21 cellular contexts compared by ENCODE assay signal in genomic region chr5:104045987-104046386, GRCh38.
DNase-seq lines count a peak whose midpoint lies in the region; ATAC-seq and TF ChIP-seq lines count a peak whose summit lies in the region.
"Had no signal": no experiment of that assay in that cellular context is flagged by ENCODE, and none has a peak within 500 bp of the region (broad histone marks: within the 10 kb centered on the region; RNA-seq: fewer than 3 reads in every experiment).

No MANE protein-coding gene starts in this region.

- H3K14ac ChIP-seq in H9 (ENCODE audit: insufficient read depth, low read length) = no peak overlapping the region

- H3K9ac ChIP-seq in mesendoderm (ENCODE audit: low read length) = no peak overlapping the region
- H3K9ac ChIP-seq in H9 (ENCODE audit: extremely low read depth, insufficient read length, low read length) = no peak overlapping the region
- H3K9ac ChIP-seq: KMS-11 had no signal

- H3K79me1 ChIP-seq in mesendoderm (ENCODE audit: low read length) (no peaks in the 10 kb centered on the region), H9 (ENCODE audit: insufficient read depth, low read depth, low read length, poor library complexity, severe bottlenecking) (no peaks in the 10 kb centered on the region)

- no peaks in the 10 kb centered on the region; a peak in 1 of 5 replicates for H3K9me3 Mint-ChIP-seq in H9
- H3K9me3 Mint-ChIP-seq in activated CD8-positive, alpha-beta T cell treated with anti-CD3 and anti-CD28 coated beads, Interleukin-2, amount 10 ng/mL, durations not matched to agents 7 days and 5 days (ENCODE audit: insufficient read depth) = no peaks in the 10 kb centered on the region

- no peak overlapping the region for H3K4me3 Mint-ChIP-seq in H9
- no peak overlapping the region for H3K4me3 Mint-ChIP-seq in activated CD8-positive, alpha-beta T cell treated with anti-CD3 and anti-CD28 coated beads, Interleukin-2, amount 10 ng/mL, durations not matched to agents 7 days and 5 days
- H3K4me3 Mint-ChIP-seq: CD8-positive, alpha-beta memory T cell had no signal

- H3K36me3 ChIP-seq in SJCRH30 (no peaks in the 10 kb centered on the region), mesendoderm (ENCODE audit: control insufficient read depth, insufficient read depth, low read length) (no peaks in the 10 kb centered on the region), upper lobe of right lung (no peaks in the 10 kb centered on the region)

- no peaks in the 10 kb centered on the region for H3K27me3 Mint-ChIP-seq in H9 (ENCODE audit: low read depth)
- H3K27me3 Mint-ChIP-seq in activated CD8-positive, alpha-beta T cell treated with anti-CD3 and anti-CD28 coated beads, Interleukin-2, amount 10 ng/mL, durations not matched to agents 7 days and 5 days (ENCODE audit: low read depth) = no peaks in the 10 kb centered on the region
- H3K27me3 Mint-ChIP-seq: CD8-positive, alpha-beta memory T cell had no signal

- no peak overlapping the region for H2BK5ac ChIP-seq in mesendoderm (ENCODE audit: low read length)
- no peak overlapping the region for H2BK5ac ChIP-seq in H9 (ENCODE audit: insufficient read length, low read length)

- H2AFZ ChIP-seq in H9 (ENCODE audit: low read length) = no peak overlapping the region

- no peak overlapping the region for H3K4me2 ChIP-seq in mesendoderm (ENCODE audit: low read length)
- H3K4me2 ChIP-seq in H9 (ENCODE audit: insufficient read depth, insufficient read length, low read length) = no peak overlapping the region
- H3K4me2 ChIP-seq: KMS-11 had no signal

- DNase-seq in NCI-H2171 treated with DMSO at 0.1 percent for 48 hours (lab: John Stamatoyannopoulos, UW) (peak; percentile 26), NCI-H2171 (lab: John Stamatoyannopoulos, UW) (no peak), SJCRH30 (peak; percentile 55 to 82), mesendoderm (no peak), upper lobe of right lung (no peak), H9 (no peak)
- no peak for DNase-seq in activated CD8-positive, alpha-beta T cell treated with anti-CD3 and anti-CD28 coated beads, Interleukin-2, amount 10 ng/mL, durations not matched to agents 7 days and 5 days
- DNase-seq: AML-193; Calu3; CD8-positive, alpha-beta memory T cell; DMS53; HCEC 1CT; IMR-90; MV-4-11; NCI-H1105 treated with DMSO at 0.1 percent for 48 hours; NCI-H2081 treated with DMSO at 0.1 percent for 48 hours; SIG-M5 had no signal

- no peak overlapping the region for H4K91ac ChIP-seq in H9 (ENCODE audit: insufficient read length, low read depth, low read length)

- H2BK120ac ChIP-seq in mesendoderm (ENCODE audit: low read depth, low read length) (no peak overlapping the region), H9 (ENCODE audit: low read depth, low read length, poor library complexity, severe bottlenecking) (no peak overlapping the region)

- peak overlapping the region; percentile 57 for H3K27ac ChIP-seq in SJCRH30
- H3K27ac ChIP-seq in mesendoderm (ENCODE audit: low read depth, low read length) = no peak overlapping the region
- no peak overlapping the region for H3K27ac ChIP-seq in upper lobe of right lung
- H3K27ac ChIP-seq in H9 (ENCODE audit: insufficient read length, low read depth, low read length) = no peak overlapping the region
- H3K27ac ChIP-seq: C4-2B, KMS-11 had no signal

- H3K4me3 ChIP-seq in SJCRH30 (no peak overlapping the region), mesendoderm (ENCODE audit: low read length) (no peak overlapping the region), upper lobe of right lung (no peak overlapping the region)

- H3K4ac ChIP-seq in mesendoderm (ENCODE audit: low read depth, low read length) (no peak overlapping the region), H9 (ENCODE audit: low read depth, low read length) (no peak overlapping the region)

- H4K5ac ChIP-seq in mesendoderm (ENCODE audit: low read length) (no peak overlapping the region), H9 (ENCODE audit: insufficient read length, low read depth, low read length) (no peak overlapping the region)

- no peak overlapping the region for H3T11ph ChIP-seq in H9 (ENCODE audit: low read length)

- no peaks in the 10 kb centered on the region for H4K20me1 ChIP-seq in H9 (ENCODE audit: control insufficient read depth, insufficient read depth, insufficient read length)

- H3K4me1 ChIP-seq in SJCRH30 = peaks cover 23% of the 10 kb centered on the region
- no peaks in the 10 kb centered on the region for H3K4me1 ChIP-seq in mesendoderm (ENCODE audit: control insufficient read depth, low read depth, low read length)
- H3K4me1 ChIP-seq in upper lobe of right lung = no peaks in the 10 kb centered on the region
- H3K4me1 ChIP-seq in H9 (ENCODE audit: insufficient read depth, low read length) = no peaks in the 10 kb centered on the region

- H3K18ac ChIP-seq in mesendoderm (ENCODE audit: low read length) (peak overlapping the region; percentile 14), H9 (ENCODE audit: insufficient read length, low read depth, low read length) (no peak overlapping the region)

- H3K56ac ChIP-seq in mesendoderm (ENCODE audit: low read length) = peak overlapping the region; percentile 27
- no peak overlapping the region for H3K56ac ChIP-seq in H9 (ENCODE audit: insufficient read length, low read depth, low read length)

- no peaks in the 10 kb centered on the region for H3K23me2 ChIP-seq in H9 (ENCODE audit: insufficient read length, low read depth, low read length, poor library complexity, severe bottlenecking)

- H3K27me3 ChIP-seq in SJCRH30 = no peaks in the 10 kb centered on the region
- H3K27me3 ChIP-seq in mesendoderm (ENCODE audit: insufficient read depth, low read length, poor library complexity) = no peaks in the 10 kb centered on the region
- H3K27me3 ChIP-seq in upper lobe of right lung = no peaks in the 10 kb centered on the region
- H3K27me3 ChIP-seq in H9 (ENCODE audit: insufficient read depth, low read length) = no peaks in the 10 kb centered on the region

- no peak overlapping the region for H3K23ac ChIP-seq in mesendoderm (ENCODE audit: low read length)
- H3K23ac ChIP-seq in H9 (ENCODE audit: insufficient read length, low read depth, low read length) = no peak overlapping the region

- no peak overlapping the region for H4K8ac ChIP-seq in mesendoderm (ENCODE audit: low read depth, low read length)
- H4K8ac ChIP-seq in H9 (replicated peaks; ENCODE audit: insufficient read length, low read depth, low read length) = no peak overlapping the region

- H3K27ac Mint-ChIP-seq in H9 = no peak overlapping the region
- no peak overlapping the region for H3K27ac Mint-ChIP-seq in activated CD8-positive, alpha-beta T cell treated with anti-CD3 and anti-CD28 coated beads, Interleukin-2, amount 10 ng/mL, durations not matched to agents 7 days and 5 days

- POLR2A ChIA-PET in activated CD8-positive, alpha-beta T cell treated with anti-CD3 and anti-CD28 coated beads, Interleukin-2, amount 10 ng/mL, durations not matched to agents 7 days and 5 days (lab: Charles Lee) = no interaction called here

- ATAC-seq in upper lobe of right lung (peak; percentile 85), HG02938 (IDR thresholded peaks at IDR 0.05; ENCODE audit: unreplicated experiment) (no peak)
- ATAC-seq in activated CD8-positive, alpha-beta T cell treated with anti-CD3 and anti-CD28 coated beads, Interleukin-2, amount 10 ng/mL, durations not matched to agents 7 days and 5 days = no peak
- ATAC-seq: SK-N-SH treated with all-trans-retinoic acid at 6 μM for 48 hours had no signal

- CTCF ChIA-PET in activated CD8-positive, alpha-beta T cell treated with anti-CD3 and anti-CD28 coated beads, Interleukin-2, amount 10 ng/mL, durations not matched to agents 7 days and 5 days (lab: Charles Lee) = no interaction called here

- H3K9me3 ChIP-seq in SJCRH30 (replicated peaks) (no peaks in the 10 kb centered on the region), upper lobe of right lung (no peaks in the 10 kb centered on the region), H9 (ENCODE audit: control insufficient read depth, low read depth, low read length) (no peaks in the 10 kb centered on the region)

- no peaks in the 10 kb centered on the region; a peak in 1 of 7 replicates for H3K36me3 Mint-ChIP-seq in H9 (ENCODE audit: insufficient read depth in 1 of 3, low read depth in 3 of 3)
- H3K36me3 Mint-ChIP-seq in activated CD8-positive, alpha-beta T cell treated with anti-CD3 and anti-CD28 coated beads, Interleukin-2, amount 10 ng/mL, durations not matched to agents 7 days and 5 days (ENCODE audit: low read depth) = no peaks in the 10 kb centered on the region
- H3K36me3 Mint-ChIP-seq: CD8-positive, alpha-beta memory T cell had no signal

- intact Hi-C loops in upper lobe of right lung (cut with DNase I) = no loop called here

- TF ChIP-seq CTCF in upper lobe of right lung (IDR thresholded peaks at IDR 0.05) (no peak), H9 (conservative IDR thresholded peaks at IDR 0.05) (no peak)

- no peak overlapping the region for H2BK12ac ChIP-seq in H9 (ENCODE audit: insufficient read length, low read depth, low read length)

- H2AK5ac ChIP-seq in mesendoderm (ENCODE audit: low read length) (no peak overlapping the region), H9 (ENCODE audit: insufficient read length, low read length) (no peak overlapping the region)

- H2BK15ac ChIP-seq in mesendoderm (replicated peaks; ENCODE audit: low read depth) = no peak overlapping the region
- H2BK15ac ChIP-seq in H9 (ENCODE audit: low read depth, low read length) = no peak overlapping the region

- H3K79me2 ChIP-seq in mesendoderm (ENCODE audit: control insufficient read depth, insufficient read depth, low read length) = no peaks in the 10 kb centered on the region
- H3K79me2 ChIP-seq in H9 (ENCODE audit: insufficient read depth, low read length) = no peaks in the 10 kb centered on the region

- peaks cover 0 to 9% of the 10 kb centered on the region in 2 experiments; a peak in 2 of 4 replicates for H3K4me1 Mint-ChIP-seq in H9
- no peaks in the 10 kb centered on the region for H3K4me1 Mint-ChIP-seq in activated CD8-positive, alpha-beta T cell treated with anti-CD3 and anti-CD28 coated beads, Interleukin-2, amount 10 ng/mL, durations not matched to agents 7 days and 5 days (ENCODE audit: low read depth)
- H3K4me1 Mint-ChIP-seq: CD8-positive, alpha-beta memory T cell had no signal

- H2BK20ac ChIP-seq in H9 (ENCODE audit: low read depth, low read length, poor library complexity, severe bottlenecking) = no peak overlapping the region

Comparison
In these comparisons a context has a peak if more than half of its experiments do, and no peak if none do; other contexts are left out.
1. DNase-seq: peak in NCI-H2171 treated with DMSO at 0.1 percent for 48 hours (single experiment) and SJCRH30 (2 of 2); none in NCI-H2171 (single experiment), mesendoderm (single experiment), upper lobe of right lung (single experiment), H9 (single experiment) and activated CD8-positive, alpha-beta T cell treated with anti-CD3 and anti-CD28 coated beads, Interleukin-2, amount 10 ng/mL, durations not matched to agents 7 days and 5 days (single experiment).